In genomic region chr7:134947831-134948230, GRCh38 we compare ENCODE assay signal across 34 cellular contexts.
"Had no signal": no experiment of that assay in that cellular context is flagged by ENCODE, and none has a peak within 500 bp of the region (broad histone marks: within the 10 kb centered on the region; RNA-seq: fewer than 3 reads in every experiment).

No MANE protein-coding gene starts in this region.

- ATAC-seq: activated T-cell treated with anti-CD3 and anti-CD28 coated beads, Interleukin-2, amount 50 U/mL, for 72 hours; left lung; sciatic nerve; stimulated activated memory B cell treated with anti-CD40 and anti-IgM and Interleukin-4, amounts not matched to agents 10 μg/mL and 1 μg/mL and 100 μg/mL, for 72 hours; stimulated activated naive CD8-positive, alpha-beta T cell treated with anti-CD3 and anti-CD28 coated beads, Interleukin-15, amount 100 ng/mL, for 72 hours had no signal

- H3K36me3 ChIP-seq: neutrophil, ovary had no signal

- H3K9me3 ChIP-seq: adrenal gland, ascending aorta, heart right ventricle, left lung, neutrophil, ovary, thyroid gland had no signal

- DNase-seq: activated CD4-positive, alpha-beta T cell treated with anti-CD3 and anti-CD28 coated beads for 4 hours; activated CD4-positive, alpha-beta T cell treated with anti-CD3 and anti-CD28 coated beads, Interleukin-2, amount 50 U/mL, for 4 hours; activated naive CD4-positive, alpha-beta T cell treated with anti-CD3 and anti-CD28 coated beads for 36 hours; activated naive CD8-positive, alpha-beta T cell treated with anti-CD3 and anti-CD28 coated beads for 36 hours; activated T-cell treated with anti-CD3 and anti-CD28 coated beads for 4 hours; activated T-cell treated with anti-CD3 and anti-CD28 coated beads, Interleukin-2, amount 50 U/mL, for 72 hours; adrenal gland; cerebellar nuclear complex; dorsolateral prefrontal cortex; effector memory CD4-positive, alpha-beta T cell; erythroblast; foreskin fibroblast; heart right ventricle; naive B cell; nephron progenitor cell; ovary; small intestine; stimulated activated CD4-positive, alpha-beta T cell treated with anti-CD3 and anti-CD28 coated beads, Interleukin-1b, Interleukin-23, amount 100 ng/mL, for 48 hours; stimulated activated CD4-positive, alpha-beta T cell treated with anti-CD3 and anti-CD28 coated beads, Interleukin-4, amount 100 ng/mL, for 4 hours; stimulated activated CD8-positive, alpha-beta memory T cell treated with anti-CD3 and anti-CD28 coated beads, Interleukin-4, amount 100 ng/mL, for 48 hours; stimulated activated naive CD8-positive, alpha-beta T cell treated with anti-CD3 and anti-CD28 coated beads, Interleukin-15, amount 100 ng/mL, for 72 hours; substantia nigra; T-helper 1 cell; thyroid gland had no signal

- FAIRE-seq: islet of Langerhans, small intestine had no signal

- H3K4me1 ChIP-seq: adrenal gland, ascending aorta, left lung had no signal

- H3K27ac ChIP-seq: cardiac muscle cell, coronary artery, dorsolateral prefrontal cortex, heart right ventricle, left lung, neutrophil, ovary, VCaP had no signal

- H3K27me3 ChIP-seq: adrenal gland, ascending aorta, cardiac muscle cell, dorsolateral prefrontal cortex, heart right ventricle, left lung, neutrophil, ovary, thyroid gland had no signal

- H3K4me3 ChIP-seq: adrenal gland, ascending aorta, cardiac muscle cell, coronary artery, dorsolateral prefrontal cortex, heart right ventricle, left lung, lung, ovary, thyroid gland had no signal
